In the genomic region with DNA sequence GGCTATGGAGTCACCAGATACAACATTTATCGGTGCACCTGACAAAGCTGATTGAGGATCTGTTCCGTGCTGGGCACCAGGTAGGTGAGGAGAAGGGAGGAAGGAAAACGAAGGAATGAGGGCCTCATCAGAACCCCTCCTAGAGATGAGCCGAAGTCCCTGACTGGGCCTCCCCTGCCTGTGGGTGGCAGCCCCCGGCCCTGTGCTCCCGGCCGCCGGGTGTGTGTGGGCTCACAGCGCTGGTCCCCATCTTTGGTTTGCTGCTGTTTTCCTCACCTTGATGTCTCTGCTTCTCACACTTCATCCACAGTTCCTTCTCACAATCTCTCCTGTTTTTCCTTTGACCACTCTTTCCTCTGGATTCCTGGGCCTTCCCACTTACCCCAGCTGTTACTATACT, we compare ENCODE assay signal across 19 cellular contexts.
"Had no signal": no experiment of that assay in that cellular context is flagged by ENCODE, and none has a peak within 500 bp of the region (broad histone marks: within the 10 kb centered on the region; RNA-seq: fewer than 3 reads in every experiment).

No MANE protein-coding gene starts in this region.

- DNase-seq: activated gamma-delta T cell; activated naive CD8-positive, alpha-beta T cell treated with anti-CD3 and anti-CD28 coated beads, Interleukin-2, amount 50 U/mL, for 24 hours; activated T-cell treated with anti-CD3 and anti-CD28 coated beads, Interleukin-2, amount 50 U/mL, for 48 hours; aorta; brain microvascular endothelial cell; central memory CD4-positive, alpha-beta T cell; colonic mucosa; esophagus squamous epithelium; heart right ventricle; kidney glomerular epithelial cell; left ventricle myocardium inferior; mammary epithelial cell; right lobe of liver; small intestine; stimulated activated CD4-positive, alpha-beta T cell treated with anti-CD3 and anti-CD28 coated beads, Interleukin-15, amount 100 ng/mL, for 24 hours; stimulated activated CD4-positive, alpha-beta T cell treated with anti-CD3 and anti-CD28 coated beads, Interleukin-2, amount 100 ng/mL, for 48 hours; T-helper 1 cell; T1000; upper lobe of right lung had no signal

- H3K27ac Mint-ChIP-seq: activated naive CD8-positive, alpha-beta T cell treated with anti-CD3 and anti-CD28 coated beads, Interleukin-2, amount 50 U/mL, for 24 hours had no signal

- H3K27me3 Mint-ChIP-seq: activated naive CD8-positive, alpha-beta T cell treated with anti-CD3 and anti-CD28 coated beads, Interleukin-2, amount 50 U/mL, for 24 hours had no signal

- H3K9me3 Mint-ChIP-seq: activated naive CD8-positive, alpha-beta T cell treated with anti-CD3 and anti-CD28 coated beads, Interleukin-2, amount 50 U/mL, for 24 hours had no signal

- ATAC-seq: activated naive CD8-positive, alpha-beta T cell treated with anti-CD3 and anti-CD28 coated beads, Interleukin-2, amount 50 U/mL, for 24 hours; heart right ventricle; right lobe of liver had no signal

- H3K4me3 Mint-ChIP-seq: activated naive CD8-positive, alpha-beta T cell treated with anti-CD3 and anti-CD28 coated beads, Interleukin-2, amount 50 U/mL, for 24 hours had no signal
